15 cellular contexts compared by ENCODE assay signal in the genomic region with DNA sequence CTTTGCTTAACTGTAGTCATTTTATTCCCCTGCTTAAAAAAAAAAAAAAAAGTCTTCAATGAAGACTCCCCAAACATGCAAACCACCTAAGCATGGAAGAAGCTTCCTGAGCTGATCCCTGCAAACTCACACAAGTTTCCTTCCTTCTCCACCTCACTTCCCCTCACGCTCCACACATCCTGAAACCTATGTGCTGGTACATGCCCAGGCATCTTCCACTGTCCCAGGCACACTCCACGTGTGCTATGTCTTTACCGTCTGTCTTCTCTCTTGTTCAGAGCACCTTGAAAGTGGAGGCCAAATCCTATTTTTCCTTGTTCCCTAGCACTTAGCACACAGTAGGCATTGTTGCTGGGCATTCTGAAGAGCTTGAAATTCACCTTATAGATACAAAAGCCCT. TPM values are rescaled to one million over a fixed set of nuclear protein-coding genes. Genes with fewer than 3 reads are reported as not detected.
"Had no signal": no experiment of that assay in that cellular context is flagged by ENCODE, and none has a peak within 500 bp of the region (broad histone marks: within the 10 kb centered on the region; RNA-seq: fewer than 3 reads in every experiment).

No MANE protein-coding gene starts in this region.

- DNase-seq: activated naive CD4-positive, alpha-beta T cell; activated naive CD8-positive, alpha-beta T cell treated with anti-CD3 and anti-CD28 coated beads, Interleukin-2, amount 10 ng/mL, durations not matched to agents 7 days and 5 days; foreskin fibroblast; kidney glomerular epithelial cell; left ventricle myocardium superior; stimulated activated CD4-positive, alpha-beta T cell treated with anti-CD3 and anti-CD28 coated beads, Interleukin-2, amount 100 ng/mL, for 24 hours; stomach; testis; upper lobe of left lung had no signal

- H3K9ac ChIP-seq: neural progenitor cell had no signal

- H3K27me3 ChIP-seq: neural progenitor cell, ovary, stomach, testis, upper lobe of left lung had no signal

- H3K27ac ChIP-seq: neural progenitor cell, ovary, stomach, testis, upper lobe of left lung had no signal

- H2AFZ ChIP-seq: neural progenitor cell had no signal

- H3K4me1 ChIP-seq: testis had no signal

- H3K36me3 ChIP-seq: ovary had no signal

- H3K9me3 ChIP-seq: ovary, stomach, testis, upper lobe of left lung had no signal

- H3K4me3 ChIP-seq: neural progenitor cell, ovary, stomach, testis, upper lobe of left lung had no signal

- ATAC-seq: activated CD4-positive, CD25-positive, alpha-beta regulatory T cell treated with anti-CD3 and anti-CD28 coated beads, Interleukin-2, amount 50 U/mL, for 24 hours; left ventricle myocardium superior; sciatic nerve had no signal

- H3K4me2 ChIP-seq: neural progenitor cell had no signal

RNA-seq across cellular contexts. Expression of a gene that starts 13.4 kb away (rescaled TPM):
- total RNA-seq: activated CD8-positive, alpha-beta memory T cell treated with anti-CD3 and anti-CD28 coated beads for 36 hours; activated naive CD8-positive, alpha-beta T cell treated with anti-CD3 and anti-CD28 coated beads, Interleukin-2, amount 10 ng/mL, durations not matched to agents 7 days and 5 days; activated T-helper 1 cell treated with anti-CD3 and anti-CD28 coated beads, Interleukin-12 subunit alpha, Interleukin-12 subunit beta, Interleukin-2, Interleukin-4 antibody, amounts not matched to agents 30 ng/mL and 10 ng/mL and 1 ng/mL, durations not matched to agents 14 hours and 24 hours and 36 hours had no signal
